8 cellular contexts compared by ENCODE assay signal in genomic region chr2:169573160-169573973, GRCh38. TPM values are rescaled to one million over a fixed set of nuclear protein-coding genes. Genes with fewer than 3 reads are reported as not detected.
DNase-seq lines count a peak whose midpoint lies in the region; ATAC-seq and TF ChIP-seq lines count a peak whose summit lies in the region.

TSS of gene FASTKD1 (minus strand) at chr2:169573865. CDS start at chr2:169572029, 1,836 bp downstream.

- TF ChIP-seq CTCF in Panc1 (IDR thresholded peaks at IDR 0.05) = no peak
- peak in 1 of 3 experiments; percentile 6 for TF ChIP-seq CTCF in esophagus muscularis mucosa (IDR thresholded peaks at IDR 0.05)

- H3K36me3 ChIP-seq in Panc1 (ENCODE audit: control insufficient read depth, insufficient read depth, low read length) (no peaks in the 10 kb centered on the region), esophagus muscularis mucosa (no peaks in the 10 kb centered on the region)

- POLR2A ChIA-PET in Panc1 (lab: Charles Lee) = interaction anchor here (0.5 to 1.2 kb wide), 2 partner anchors 116 to 171 kb away, joined by 3 to 8 read pairs; no protein-coding TSS in a partner anchor

- peak; percentile 98 for ATAC-seq in GM21619 (IDR thresholded peaks at IDR 0.05; ENCODE audit: unreplicated experiment)
- ATAC-seq in Panc1 = peak; percentile 100
- peak; percentile 100 for ATAC-seq in activated T-cell treated with anti-CD3 and anti-CD28 coated beads, Interleukin-2, amount 50 U/mL, for 4 hours

- in situ Hi-C loops in Panc1 (cut with HindIII; ENCODE audit: low pct_unique_long_range_greater_than_20kb, low sequenced_read_pairs) = no loop called here

- TSS peak; percentile 79 for BruUV-seq in Panc1 (replicated peaks; lab: Mats Ljungman, UMichigan)

- WGBS in esophagus muscularis mucosa = under 1% methylated on average over 33 of the region's 33 CpGs

- no peaks in the 10 kb centered on the region for H3K9me3 Mint-ChIP-seq in activated T-cell treated with anti-CD3 and anti-CD28 coated beads, Interleukin-2, amount 50 U/mL, for 4 hours

- no peaks in the 10 kb centered on the region for H3K27me3 Mint-ChIP-seq in activated T-cell treated with anti-CD3 and anti-CD28 coated beads, Interleukin-2, amount 50 U/mL, for 4 hours (ENCODE audit: low read depth)

- no peak for TF ChIP-seq POLR2A in esophagus muscularis mucosa (IDR thresholded peaks at IDR 0.05; ENCODE audit: low read depth)

- intact Hi-C loops in Panc1 (cut with micrococcal nuclease; ENCODE audit: unreplicated experiment) = no loop called here
- intact Hi-C loops in esophagus muscularis mucosa (cut with DNase I) = no loop called here

- peak within 1 kb of the TSS; percentile 92 for H3K4me3 ChIP-seq in Jurkat, Clone E6-1 (ENCODE audit: low read length)
- H3K4me3 ChIP-seq in Panc1 (ENCODE audit: low read depth in 2 of 2, low read length in 2 of 2) (peak within 1 kb of the TSS; percentile 87 to 91), esophagus muscularis mucosa (peak within 1 kb of the TSS; percentile 64 to 76 (median 74))

- DNase-seq in DMS153 (lab: John Stamatoyannopoulos, UW) (peak; percentile 85), Panc1 (ENCODE audit: low read depth, low spot score) (peak; percentile 77), esophagus muscularis mucosa (ENCODE audit: extremely low spot score) (peak; percentile 94), myocyte (ENCODE audit: low read depth) (peak; percentile 95)
- DNase-seq in Jurkat, Clone E6-1 (ENCODE audit: low read depth, low spot score) = peak; percentile 92
- DNase-seq in activated T-cell treated with anti-CD3 and anti-CD28 coated beads, Interleukin-2, amount 50 U/mL, for 4 hours = peak; percentile 83
- peak; percentile 74 to 84 for DNase-seq in stimulated activated CD8-positive, alpha-beta memory T cell treated with anti-CD3 and anti-CD28 coated beads, Interleukin-7, amount 100 ng/mL, for 48 hours (ENCODE audit: extremely low read depth in 1 of 2, low read depth in 1 of 2)

- peak within 1 kb of the TSS; percentile 96 for H3K4me3 Mint-ChIP-seq in activated T-cell treated with anti-CD3 and anti-CD28 coated beads, Interleukin-2, amount 50 U/mL, for 4 hours

- H3K9me3 ChIP-seq in Panc1 (ENCODE audit: control insufficient read depth, insufficient read depth, low read depth, low read length) (no peaks in the 10 kb centered on the region), esophagus muscularis mucosa (no peaks in the 10 kb centered on the region)

- TF ChIP-seq EP300 in esophagus muscularis mucosa (IDR thresholded peaks at IDR 0.05) = no peak

- H3K27me3 ChIP-seq in Panc1 (ENCODE audit: control insufficient read depth, insufficient read depth, low read length) = no peaks in the 10 kb centered on the region
- H3K27me3 ChIP-seq in esophagus muscularis mucosa = no peaks in the 10 kb centered on the region

- peaks cover 11% of the 10 kb centered on the region for H3K36me3 Mint-ChIP-seq in activated T-cell treated with anti-CD3 and anti-CD28 coated beads, Interleukin-2, amount 50 U/mL, for 4 hours (ENCODE audit: insufficient read depth)

- H3K4me1 ChIP-seq in Panc1 (ENCODE audit: control insufficient read depth, insufficient read depth, low read length) = peaks cover 13% of the 10 kb centered on the region; the same call in 1 of the 2 replicates
- H3K4me1 ChIP-seq in esophagus muscularis mucosa = peaks cover 0 to 26% (median 16%) of the 10 kb centered on the region in 4 donors

- peaks cover 20% of the 10 kb centered on the region for H3K4me1 Mint-ChIP-seq in activated T-cell treated with anti-CD3 and anti-CD28 coated beads, Interleukin-2, amount 50 U/mL, for 4 hours (ENCODE audit: low read depth)

- H3K27ac ChIP-seq in Panc1 (ENCODE audit: low read length) (peak within 1 kb of the TSS; percentile 93), esophagus muscularis mucosa (replicated peaks in 1 of 4) (peak within 1 kb of the TSS; percentile 66 to 76 (median 74))

- CTCF ChIA-PET in Panc1 (lab: Charles Lee) = no interaction called here

RNA-seq across cellular contexts. Expression of gene FASTKD1, which starts in this region (rescaled TPM):
- polyA plus RNA-seq in Jurkat, Clone E6-1 (2012; ENCODE audit: insufficient read depth, insufficient read length) = 50.9 TPM
- total RNA-seq in Panc1 (2021; ENCODE audit: unreplicated experiment) = 37.2 TPM
- 13.3 TPM for polyA plus RNA-seq in Panc1 (2012; ENCODE audit: insufficient read length)
- 10 to 100 TPM; 37.2 to 47.3 (median 42.1) TPM for total RNA-seq in activated T-cell treated with anti-CD3 and anti-CD28 coated beads, Interleukin-2, amount 50 U/mL, for 4 hours
- 10 to 100 TPM in 2 of 4 donors, 1 to 10 TPM in 2; 8.3 to 15.4 (median 11.0) TPM for total RNA-seq in esophagus muscularis mucosa
- total RNA-seq in myocyte = 24.8 and 31.1 TPM in 2 replicates
- polyA plus RNA-seq in myocyte (2012) = 15.1 TPM

Comparison
In these comparisons a context has a peak if more than half of its experiments do, and no peak if none do; other contexts are left out.
1. Peak in every context shown above with its lines: DNase-seq, ATAC-seq, H3K4me3 ChIP-seq and H3K27ac ChIP-seq.